ENCODE assay signal across 8 cellular contexts in genomic region chr7:123682690-123683089, GRCh38. TPM values are rescaled to one million over a fixed set of nuclear protein-coding genes. Genes with fewer than 3 reads are reported as not detected.
A peak's percentile ranks its signal among the peaks of the same experiment; 100 is the strongest.
DNase-seq lines count a peak whose midpoint lies in the region; ATAC-seq lines count a peak whose summit lies in the region.

No MANE protein-coding gene starts in this region.

- DNase-seq in CD1c-positive myeloid dendritic cell (ENCODE audit: extremely low spot score) (peak; percentile 53), HS-5 (ENCODE audit: low read depth) (peak; percentile 35), RPMI7951 (ENCODE audit: low read depth) (peak; percentile 56), fibroblast of gingiva (ENCODE audit: low read depth) (peak; percentile 59), non-pigmented ciliary epithelial cell (ENCODE audit: low read depth) (peak; percentile 44)
- no peak for DNase-seq in activated naive CD4-positive, alpha-beta T cell treated with anti-CD3 and anti-CD28 coated beads, Interleukin-2, amount 50 U/mL, for 16 hours

- ATAC-seq in GM19023 (IDR thresholded peaks at IDR 0.05; ENCODE audit: unreplicated experiment) (peak; percentile 72), HG02884 (IDR thresholded peaks at IDR 0.05; ENCODE audit: unreplicated experiment) (no peak)

RNA-seq across cellular contexts. Expression of gene LMOD2, which starts 27.0 kb away (rescaled TPM):
- total RNA-seq in RPMI7951 (2014; rRNA removed; shearing (Covaris generic)): not detected in 2 replicates
